ENCODE assay signal across 9 cellular contexts in the genomic region with DNA sequence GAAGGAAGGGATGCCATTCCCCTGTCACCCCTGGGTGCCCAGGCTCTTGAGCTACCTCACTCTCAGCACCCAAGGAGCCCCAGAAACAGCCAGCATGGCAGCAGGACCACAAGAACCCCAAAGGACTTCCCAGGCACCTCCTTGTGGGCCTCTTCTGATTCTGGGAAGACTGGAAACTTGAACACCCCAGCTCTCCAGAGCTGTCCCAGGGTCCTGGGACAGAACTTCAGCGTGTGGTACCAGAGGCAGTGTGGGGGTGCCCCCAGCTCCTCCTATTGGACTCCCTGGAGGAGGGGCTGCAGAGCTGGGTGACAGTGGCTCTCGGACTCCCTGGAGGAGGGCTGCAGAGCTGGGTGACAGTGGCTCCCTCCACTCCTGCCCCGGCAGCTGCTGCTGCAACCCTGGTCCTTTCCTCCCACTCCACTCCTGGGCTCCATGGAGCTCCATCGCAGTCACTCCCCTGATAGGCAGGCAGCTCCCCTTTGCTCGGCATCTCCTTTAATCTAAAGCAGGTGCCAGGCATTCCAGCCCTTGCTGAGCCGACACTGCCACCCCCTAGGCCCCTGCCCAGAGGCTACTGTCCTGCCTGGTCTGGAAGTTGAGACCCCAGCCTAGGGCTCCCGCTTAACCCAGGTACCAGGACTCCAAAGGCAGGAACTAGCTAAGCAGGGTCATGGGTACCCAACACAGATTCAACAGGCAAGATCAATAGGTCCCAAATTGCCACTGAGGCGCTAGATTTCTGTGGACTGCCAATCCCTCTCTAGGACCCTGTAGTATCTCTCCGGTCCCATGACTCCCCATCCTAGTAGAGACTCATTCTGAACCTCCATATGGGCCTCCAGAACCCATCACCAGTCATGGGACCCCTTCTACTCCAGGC. TPM values are rescaled to one million over a fixed set of nuclear protein-coding genes. Genes with fewer than 3 reads are reported as not detected.
DNase-seq lines count a peak whose midpoint lies in the region; ATAC-seq and TF ChIP-seq lines count a peak whose summit lies in the region.
"Had no signal": no experiment of that assay in that cellular context is flagged by ENCODE, and none has a peak within 500 bp of the region (broad histone marks: within the 10 kb centered on the region; RNA-seq: fewer than 3 reads in every experiment).

No MANE protein-coding gene starts in this region.

- no peak overlapping the region for H2AFZ ChIP-seq in neural progenitor cell (replicated peaks)

- H3K27me3 ChIP-seq in BJ (ENCODE audit: control insufficient read depth, insufficient read depth, low read length), result no peaks in the 10 kb centered on the region
- H3K27me3 ChIP-seq in Panc1 (ENCODE audit: control insufficient read depth, insufficient read depth, low read length), result no peaks in the 10 kb centered on the region
- no peaks in the 10 kb centered on the region for H3K27me3 ChIP-seq in neural progenitor cell

- intact Hi-C loops in Panc1 (cut with micrococcal nuclease; ENCODE audit: unreplicated experiment), result no loop called here

- H3K4me1 ChIP-seq in Panc1 (ENCODE audit: control insufficient read depth, insufficient read depth, low read length), result peaks cover 50% of the 10 kb centered on the region
- peaks cover 74% of the 10 kb centered on the region for H3K4me1 ChIP-seq in neural progenitor cell

- peaks cover 16% of the 10 kb centered on the region for H3K27me3 Mint-ChIP-seq in neural progenitor cell (ENCODE audit: insufficient read depth, low read depth)

- no peak overlapping the region for H3K9ac ChIP-seq in neural progenitor cell

- H3K9me3 ChIP-seq in Panc1 (ENCODE audit: control insufficient read depth, insufficient read depth, low read depth, low read length) (no peaks in the 10 kb centered on the region), neural progenitor cell (ENCODE audit: low read depth) (no peaks in the 10 kb centered on the region)

- peaks cover 75% of the 10 kb centered on the region for H3K4me1 Mint-ChIP-seq in neural progenitor cell

- no TSS peak for BruUV-seq in Panc1 (replicated peaks; lab: Mats Ljungman, UMichigan)

- H4K20me1 ChIP-seq in neural progenitor cell (ENCODE audit: low read depth), result peaks cover 66% of the 10 kb centered on the region

- H3K27ac ChIP-seq in Panc1 (ENCODE audit: low read length) (peak overlapping the region; percentile 97), neural progenitor cell (peak overlapping the region; percentile 71)

- H3K4me2 ChIP-seq in neural progenitor cell, result peak overlapping the region; percentile 99

- in situ Hi-C loops in Panc1 (cut with HindIII; ENCODE audit: low pct_unique_long_range_greater_than_20kb, low sequenced_read_pairs), result no loop called here
- in situ Hi-C loops in KBM-7 (cut with MboI; ENCODE audit: low pct_unique_long_range_greater_than_20kb, low sequenced_read_pairs), result no loop called here

- DNase-seq in BJ (ENCODE audit: low read depth) (no peak), Panc1 (ENCODE audit: low read depth, low spot score) (no peak), epithelial cell of esophagus (ENCODE audit: low read depth) (peak; percentile 22), neural progenitor cell (ENCODE audit: low spot score) (no peak), KBM-7 (no peak), NCI-H2171 treated with DMSO at 0.1 percent for 48 hours (lab: John Stamatoyannopoulos, UW) (no peak), kidney tubule cell (ENCODE audit: low spot score) (no peak)
- DNase-seq in activated effector memory CD4-positive, alpha-beta T cell treated with anti-CD3 and anti-CD28 coated beads, Interleukin-2, amount 50 U/mL, for 16 hours, result no peak

- peaks cover 49% of the 10 kb centered on the region for H3F3A ChIP-seq in neural progenitor cell (ENCODE audit: low read depth)

- H3K36me3 ChIP-seq in BJ (ENCODE audit: control insufficient read depth, insufficient read depth, low read length) (0 out of 2 replicates have a peak, but pooled peaks cover 2% of the 10 kb centered on the region), Panc1 (ENCODE audit: control insufficient read depth, insufficient read depth, low read length) (no peaks in the 10 kb centered on the region; the same call in 1 of the 2 replicates), neural progenitor cell (no peaks in the 10 kb centered on the region)

- H3K4me3 ChIP-seq in BJ (ENCODE audit: low read depth, low read length) (peak overlapping the region; percentile 99), Panc1 (ENCODE audit: low read depth in 2 of 2, low read length in 2 of 2) (peak overlapping the region; percentile 81 to 99), epithelial cell of esophagus (ENCODE audit: low read length) (peak overlapping the region; percentile 93), neural progenitor cell (peak overlapping the region; percentile 98)

- H3K9me3 Mint-ChIP-seq in neural progenitor cell, result no peaks in the 10 kb centered on the region

- no peak overlapping the region for H3K27ac Mint-ChIP-seq in neural progenitor cell

- no peaks in the 10 kb centered on the region for H3K36me3 Mint-ChIP-seq in neural progenitor cell

- peaks cover 73% of the 10 kb centered on the region for H3K79me2 ChIP-seq in neural progenitor cell (ENCODE audit: low read depth)

- CTCF ChIA-PET in BJ (lab: Yijun Ruan, JAX) (interaction anchor here (0.6 to 2.3 kb wide), 4 partner anchors 8 to 233 kb away, joined by 3 to 12 read pairs (median 7); a partner anchor contains a TSS), Panc1 (lab: Charles Lee) (interaction anchor here (1.1 kb wide), 1 partner anchor 12 kb away, joined by 4 read pairs; no protein-coding TSS in a partner anchor)

- ATAC-seq in Panc1, result no peak

- H3K4me3 Mint-ChIP-seq in neural progenitor cell, result peak overlapping the region; percentile 94

- POLR2A ChIA-PET in BJ (lab: Charles Lee) (interaction anchor here (0.5 to 1.0 kb wide), 4 partner anchors 31 to 488 kb away, joined by 3 to 11 read pairs (median 4); no protein-coding TSS in a partner anchor), Panc1 (lab: Charles Lee) (interaction anchor here (0.8 to 1.8 kb wide), 4 partner anchors 9 to 14 kb away, joined by 3 to 11 read pairs (median 8); no protein-coding TSS in a partner anchor)

- TF ChIP-seq CTCF in BJ (IDR thresholded peaks at IDR 0.05; ENCODE audit: insufficient read depth, low read depth, low read length) (no peak), Panc1 (IDR thresholded peaks at IDR 0.05) (no peak), epithelial cell of esophagus (IDR thresholded peaks at IDR 0.05; ENCODE audit: insufficient read depth, low read depth, low read length, missing control alignments) (no peak), neural progenitor cell (IDR thresholded peaks at IDR 0.05) (no peak)

RNA-seq across cellular contexts. Expression of a gene that starts 2.7 kb away (rescaled TPM):
- 8.6 and 15.0 TPM in 2 replicates for polyA plus RNA-seq in BJ (2011; rRNA removed)
- 12.8 and 23.3 TPM in 2 replicates for polyA minus RNA-seq in BJ (2011; rRNA and poly(A)+ RNA removed)
- total RNA-seq in Panc1 (2021; ENCODE audit: unreplicated experiment), result 234 TPM
- 207 TPM for polyA plus RNA-seq in Panc1 (2012; ENCODE audit: insufficient read length)
- 3.0 and 7.2 TPM in 2 replicates for total RNA-seq in neural progenitor cell (ENCODE audit: low replicate concordance)

RNA-seq across cellular contexts. Expression of a gene that starts 33.1 kb away (rescaled TPM):
- polyA plus RNA-seq in BJ (2011; rRNA removed), result 0.18 and 0.20 TPM in 2 replicates
- not detected in 2 replicates for polyA minus RNA-seq in BJ (2011; rRNA and poly(A)+ RNA removed)
- total RNA-seq in Panc1 (2021; ENCODE audit: unreplicated experiment) (0.92 TPM), neural progenitor cell (ENCODE audit: low replicate concordance) (0.43 TPM in 1 of 2 replicates, not detected in the other)
- 4.6 TPM for polyA plus RNA-seq in Panc1 (2012; ENCODE audit: insufficient read length)
- total RNA-seq: frontal cortex had no signal

RNA-seq across cellular contexts. Expression of a gene that starts 39.3 kb away (rescaled TPM):
- not detected in 2 replicates for polyA plus RNA-seq in BJ (2011; rRNA removed)
- not detected in 2 replicates for polyA minus RNA-seq in BJ (2011; rRNA and poly(A)+ RNA removed)
- total RNA-seq in Panc1 (2021; ENCODE audit: unreplicated experiment), result not detected
- not detected for polyA plus RNA-seq in Panc1 (2012; ENCODE audit: insufficient read length)
- not detected in 2 replicates for total RNA-seq in neural progenitor cell (ENCODE audit: low replicate concordance)
- total RNA-seq: frontal cortex had no signal

RNA-seq across cellular contexts. Expression of a gene that starts 48.6 kb away (rescaled TPM):
- polyA plus RNA-seq in BJ (2011; rRNA removed), result not detected in 2 replicates
- not detected in 2 replicates for polyA minus RNA-seq in BJ (2011; rRNA and poly(A)+ RNA removed)
- not detected for total RNA-seq in Panc1 (2021; ENCODE audit: unreplicated experiment)
- polyA plus RNA-seq in Panc1 (2012; ENCODE audit: insufficient read length), result not detected
- total RNA-seq in neural progenitor cell (ENCODE audit: low replicate concordance), result not detected in 2 replicates
- total RNA-seq: frontal cortex had no signal

Comparison
In these comparisons a context has a peak if more than half of its experiments do, and no peak if none do; other contexts are left out.
1. RNA of a gene that starts 2.7 kb away (total RNA-seq): 234 TPM in Panc1 (single experiment); 3.0 to 7.2 TPM in neural progenitor cell; every median in the first group is over 10 times any median in the second.
2. Peak in every context shown above with its lines, with median percentiles within 50 percentile points of each other: H3K4me3 ChIP-seq.